In the genomic region with DNA sequence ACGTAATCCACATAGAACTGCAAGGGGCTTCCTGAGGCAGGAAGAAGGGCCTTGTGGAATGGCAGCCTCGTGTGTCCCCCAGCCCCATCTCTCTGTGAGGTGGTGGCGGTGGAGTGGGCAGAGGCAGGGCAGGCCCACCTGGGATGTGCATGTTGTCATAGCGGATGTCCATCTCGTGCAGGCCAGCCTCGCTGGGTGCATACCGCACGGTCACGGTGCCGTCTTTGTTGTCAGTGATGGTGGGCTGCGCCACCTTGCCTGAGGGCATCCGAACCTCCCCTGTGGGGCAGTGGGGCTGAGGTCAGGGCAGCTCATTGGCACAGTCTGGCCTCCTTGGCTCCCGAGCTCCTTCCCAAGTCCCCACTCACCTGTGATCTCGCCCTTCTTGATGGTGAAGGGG, we compare ENCODE assay signal across 23 cellular contexts. TPM values are rescaled to one million over a fixed set of nuclear protein-coding genes. Genes with fewer than 3 reads are reported as not detected.
A peak's percentile ranks its signal among the peaks of the same experiment; 100 is the strongest.
DNase-seq lines count a peak whose midpoint lies in the region; ATAC-seq, FAIRE-seq and TF ChIP-seq lines count a peak whose summit lies in the region.
"Had no signal": no experiment of that assay in that cellular context is flagged by ENCODE, and none has a peak within 500 bp of the region (broad histone marks: within the 10 kb centered on the region; RNA-seq: fewer than 3 reads in every experiment).

No MANE protein-coding gene starts in this region.

- intact Hi-C loops in left ventricle myocardium superior (cut with micrococcal nuclease) (no loop called here), heart right ventricle (cut with DNase I) (no loop called here), GM12878 (cut with micrococcal nuclease; ENCODE audit: unreplicated experiment) (no loop called here), transverse colon (cut with DNase I; ENCODE audit: low total_unique reads) (loop anchor here (5.0 kb wide), 1 partner anchor 43 kb away; the partner anchor contains the start of gene RPL10)

- TF ChIP-seq EP300 in GM12878 (IDR thresholded peaks at IDR 0.05; ENCODE audit: borderline replicate concordance in 1 of 2, control insufficient read depth in 1 of 2, low read depth in 2 of 2, low read length in 2 of 2): no peak
- no peak for TF ChIP-seq EP300 in transverse colon (IDR thresholded peaks at IDR 0.05; ENCODE audit: low read depth)

- in situ Hi-C loops in GM12878 (cut with MboI) (no loop called here), transverse colon (cut with MboI; ENCODE audit: low pct_ligation_motif_present in 1 of 4, low pct_unique_long_range_greater_than_20kb in 1 of 4, low sequenced_read_pairs in 3 of 4) (no loop called here)

- DNase-seq in left ventricle myocardium superior: peak; percentile 15
- DNase-seq in heart right ventricle: no peak
- no peak for DNase-seq in GM12878 (ENCODE audit: low read depth, low spot score)
- no peak for DNase-seq in transverse colon
- no peak for DNase-seq in iPS-NIHi7 (ENCODE audit: extremely low spot score)
- no peak for DNase-seq in pons (ENCODE audit: low spot score)
- DNase-seq: activated B cell treated with CpG ODN at 0.5 μM for 24 hours; activated CD8-positive, alpha-beta memory T cell treated with anti-CD3 and anti-CD28 coated beads for 24 hours; effector memory CD4-positive, alpha-beta T cell; GF-D8; GM23248; MG63; NCI-H1436; NCI-H2171; NCI-H526; nephron progenitor cell; T1000; testis had no signal

- 68% methylated on average over 14 of the region's 14 CpGs for WGBS in heart right ventricle, 2 donors
- WGBS in GM12878 (ENCODE audit: insufficient coverage, insufficient replicate concordance, low lambda C conversion rate, missing lambda C conversion rate): 67% methylated on average over 14 of the region's 14 CpGs
- WGBS in transverse colon (ENCODE audit: low coverage in 1 of 2), 2 donors: 77% methylated on average over 8 of the region's 14 CpGs; no CpG with 5 or more reads in 1 of the 2 donors

- no peaks in the 10 kb centered on the region for H4K20me1 ChIP-seq in GM12878 (ENCODE audit: control insufficient read depth, insufficient read depth)

- SMC1A ChIA-PET in GM12878 (lab: Charles Lee; ENCODE audit: uncharacterized antibody, unreplicated experiment): no interaction called here

- no peak for TF ChIP-seq CTCF in heart right ventricle (IDR thresholded peaks at IDR 0.05)
- TF ChIP-seq CTCF in GM12878 (IDR thresholded peaks at IDR 0.05 in 2 of 3, conservative IDR thresholded peaks at IDR 0.05 in 1 of 3; ENCODE audit: control insufficient read depth in 2 of 3, extremely low read depth in 1 of 3, insufficient read depth in 1 of 3, low read depth in 3 of 3, low read length in 3 of 3): no peak
- TF ChIP-seq CTCF in transverse colon (IDR thresholded peaks at IDR 0.05): no peak

- CTCF ChIA-PET in GM12878 (lab: Yijun Ruan, JAX): no interaction called here

- RAD21 ChIA-PET in GM12878 (lab: Charles Lee; ENCODE audit: unreplicated experiment): no interaction called here

- H3K4me1 ChIP-seq in heart right ventricle: peaks cover 0 to 29% (median 6%) of the 10 kb centered on the region in 9 donors
- no peaks in the 10 kb centered on the region for H3K4me1 ChIP-seq in GM12878 (ENCODE audit: control insufficient read depth, insufficient read depth, low read length)
- peaks cover 0 to 11% (median 5%) of the 10 kb centered on the region in 4 donors for H3K4me1 ChIP-seq in transverse colon
- H3K4me1 ChIP-seq: parathyroid adenoma, testis had no signal

- H3K4me2 ChIP-seq in GM12878 (ENCODE audit: control insufficient read depth, insufficient read depth): no peak overlapping the region

- H3K9ac ChIP-seq in GM12878 (ENCODE audit: control insufficient read depth, insufficient read depth, low read length): no peak overlapping the region
- H3K9ac ChIP-seq: GM23248, parathyroid adenoma had no signal

- TF ChIP-seq POLR2A in GM12878 (IDR thresholded peaks at IDR 0.05; ENCODE audit: low read depth, low read length) (peak; percentile 40), transverse colon (IDR thresholded peaks at IDR 0.05) (no peak)

- H3K27me3 ChIP-seq in heart right ventricle: no peaks in the 10 kb centered on the region
- no peaks in the 10 kb centered on the region for H3K27me3 ChIP-seq in GM12878 (replicated peaks in 1 of 2; ENCODE audit: control insufficient read depth in 2 of 2, insufficient read depth in 2 of 2, low read length in 1 of 2)
- no peaks in the 10 kb centered on the region for H3K27me3 ChIP-seq in transverse colon
- H3K27me3 ChIP-seq: MG63, testis had no signal

- no peak for FAIRE-seq in GM12878 (lab: Jason Lieb, UNC)

- TF ChIP-seq RAD21 in GM12878 (IDR thresholded peaks at IDR 0.05; ENCODE audit: insufficient read depth, low read depth, low read length): no peak

- ATAC-seq in left ventricle myocardium superior (no peak), heart right ventricle (no peak), GM12878 (no peak)
- ATAC-seq: activated naive CD4-positive, alpha-beta T cell treated with anti-CD3 and anti-CD28 coated beads, Interleukin-2, amount 50 U/mL, for 72 hours; SK-N-SH treated with all-trans-retinoic acid at 6 μM for 48 hours; stimulated activated memory B cell treated with anti-CD40 and anti-IgM and Interleukin-4, amounts not matched to agents 10 μg/mL and 1 μg/mL and 100 μg/mL, for 72 hours had no signal

- no TSS peak for BruUV-seq in GM12878 (replicated peaks; lab: Mats Ljungman, UMichigan)

- POLR2A ChIA-PET in GM12878 (lab: Charles Lee): no interaction called here

- H3K79me2 ChIP-seq in GM12878 (ENCODE audit: control insufficient read depth, insufficient read depth, low read length): no peaks in the 10 kb centered on the region
- H3K79me2 ChIP-seq: parathyroid adenoma had no signal

- H3K9me3 ChIP-seq in heart right ventricle (no peaks in the 10 kb centered on the region), GM12878 (replicated peaks; ENCODE audit: control insufficient read depth, insufficient read depth, low read length) (no peaks in the 10 kb centered on the region; the same call in 2 of the 3 replicates), transverse colon (no peaks in the 10 kb centered on the region)
- H3K9me3 ChIP-seq: MG63, testis had no signal

- H3K36me3 ChIP-seq in heart right ventricle: peaks cover 0 to 100% (median 50%) of the 10 kb centered on the region in 9 donors
- peaks cover 0 to 58% of the 10 kb centered on the region in 2 experiments; a peak in 2 of 4 replicates for H3K36me3 ChIP-seq in GM12878 (ENCODE audit: control insufficient read depth in 2 of 2, insufficient read depth in 2 of 2, low read length in 1 of 2)
- H3K36me3 ChIP-seq in transverse colon: peaks cover 0 to 5% (median 0%) of the 10 kb centered on the region in 4 donors

- H3K4me3 ChIP-seq in heart right ventricle (no peak overlapping the region), GM12878 (no peak overlapping the region), transverse colon (no peak overlapping the region)
- H3K4me3 ChIP-seq: GM23248, MG63, testis had no signal

- H3K27ac ChIP-seq in heart right ventricle (no peak overlapping the region), GM12878 (ENCODE audit: control insufficient read depth, insufficient read depth) (no peak overlapping the region), transverse colon (peak overlapping the region in 3 of 4 donors; percentile 58 to 99 (median 70))
- H3K27ac ChIP-seq: GM23248, HL-60, parathyroid adenoma, testis had no signal

- H2AFZ ChIP-seq in GM12878 (ENCODE audit: control insufficient read depth, low read depth, low read length): no peak overlapping the region
- H2AFZ ChIP-seq: GM23248, parathyroid adenoma had no signal

RNA-seq across cellular contexts. Expression of gene FLNA, which starts 20.4 kb away (rescaled TPM):
- 228 TPM for total RNA-seq in left ventricle myocardium superior
- total RNA-seq in heart right ventricle: 100 to 1,000 TPM; 139 to 288 (median 181) TPM
- 100 to 1,000 TPM; 368 to 442 TPM for polyA plus RNA-seq in heart right ventricle
- 217 and 245 TPM in 2 replicates for total RNA-seq in GM12878 (2013; cell fraction: nucleolus; rRNA removed)
- 379 and 459 TPM in 2 replicates for total RNA-seq in GM12878 (2014; rRNA removed)
- total RNA-seq in GM12878 (2014; rRNA removed; fragmentation: Illumina TruSeq; extraction: Trizol): 128 and 137 TPM in 2 replicates
- 617 and 643 TPM in 2 replicates for total RNA-seq in GM12878 (2021)
- polyA plus RNA-seq in GM12878 (2011; ENCODE audit: low read depth): 75.8 TPM
- 22.1 and 56.9 TPM in 2 replicates for polyA plus RNA-seq in GM12878 (2011; rRNA removed)
- polyA plus RNA-seq in GM12878 (2011; cell fraction: cytosol; rRNA removed): 101 and 120 TPM in 2 replicates
- polyA plus RNA-seq in GM12878 (2011; cell fraction: nucleus; rRNA removed): 466 and 752 TPM in 2 replicates
- polyA plus RNA-seq in GM12878 (2012): 167 and 174 TPM in 2 replicates
- polyA plus RNA-seq in GM12878 (2014; fragmentation: Illumina TruSeq; extraction: Trizol): 52.0 and 174 TPM in 2 replicates
- polyA plus RNA-seq in GM12878 (2014; fragmentation: Nextera tagmentation; extraction: Ambion mirVana): 10 to 100 TPM in 1 of 2 experiments, 1 to 10 TPM in 1; 5.1 to 30.6 TPM
- polyA plus RNA-seq in GM12878 (2014; rRNA removed): 168 and 269 TPM in 2 replicates
- polyA plus RNA-seq in GM12878 (2016; fragmentation: Nextera tagmentation; extraction: Ambion mirVana): 100 to 1,000 TPM; 344 to 347 TPM
- polyA minus RNA-seq in GM12878 (2011; rRNA and poly(A)+ RNA removed): 385 and 416 TPM in 2 replicates
- 382 and 413 TPM in 2 replicates for polyA minus RNA-seq in GM12878 (2011; cell fraction: cytosol; rRNA and poly(A)+ RNA removed)
- 154 and 358 TPM in 2 replicates for polyA minus RNA-seq in GM12878 (2011; cell fraction: nucleus; rRNA and poly(A)+ RNA removed)
- 1,000 to 10,000 TPM in 2 of 4 donors, 100 to 1,000 TPM in 2; 632 to 3,163 (median 1,262) TPM for total RNA-seq in transverse colon

RNA-seq across cellular contexts. Expression of gene EMD, which starts 25.1 kb away (rescaled TPM):
- total RNA-seq in left ventricle myocardium superior (51.3 TPM), heart right ventricle (10 to 100 TPM; 47.8 to 74.1 (median 59.6) TPM), GM12878 (2014; rRNA removed) (13.1 and 16.0 TPM in 2 replicates), GM12878 (2014; rRNA removed; fragmentation: Illumina TruSeq; extraction: Trizol) (26.7 and 27.1 TPM in 2 replicates), GM12878 (2021) (58.5 and 59.3 TPM in 2 replicates), transverse colon (10 to 100 TPM; 27.3 to 89.8 (median 55.5) TPM)
- polyA plus RNA-seq in heart right ventricle (100 to 1,000 TPM in 1 of 2 donors, 10 to 100 TPM in 1; 54.8 to 170 TPM), GM12878 (2011; rRNA removed) (15.3 and 23.3 TPM in 2 replicates), GM12878 (2014; fragmentation: Illumina TruSeq; extraction: Trizol) (63.8 and 83.3 TPM in 2 replicates), GM12878 (2014; fragmentation: Nextera tagmentation; extraction: Ambion mirVana) (1 to 10 TPM in 1 of 2 experiments, under 1 TPM in 1; 0.76 to 1.9 TPM), GM12878 (2014; rRNA removed) (63.9 TPM in 2 replicates), GM12878 (2016; fragmentation: Nextera tagmentation; extraction: Ambion mirVana) (100 to 1,000 TPM in 1 of 2 experiments, 10 to 100 TPM in 1; 89.5 to 100 TPM)
- 11.7 and 14.3 TPM in 2 replicates for total RNA-seq in GM12878 (2013; cell fraction: nucleolus; rRNA removed)
- polyA plus RNA-seq in GM12878 (2011; ENCODE audit: low read depth): 18.8 TPM
- 29.0 and 36.8 TPM in 2 replicates for polyA plus RNA-seq in GM12878 (2011; cell fraction: cytosol; rRNA removed)
- 49.6 and 51.9 TPM in 2 replicates for polyA plus RNA-seq in GM12878 (2011; cell fraction: nucleus; rRNA removed)
- 48.6 and 64.1 TPM in 2 replicates for polyA plus RNA-seq in GM12878 (2012)
- polyA minus RNA-seq in GM12878 (2011; rRNA and poly(A)+ RNA removed): 12.9 and 24.7 TPM in 2 replicates
- polyA minus RNA-seq in GM12878 (2011; cell fraction: cytosol; rRNA and poly(A)+ RNA removed): 14.8 and 18.7 TPM in 2 replicates
- polyA minus RNA-seq in GM12878 (2011; cell fraction: nucleus; rRNA and poly(A)+ RNA removed): 12.0 and 16.9 TPM in 2 replicates

RNA-seq across cellular contexts. Expression of gene RPL10, which starts 44.2 kb away (rescaled TPM):
- 1,898 TPM for total RNA-seq in left ventricle myocardium superior
- total RNA-seq in heart right ventricle: 1,000 to 10,000 TPM; 1,543 to 2,503 (median 1,867) TPM
- 1,000 to 10,000 TPM; 2,102 to 7,085 TPM for polyA plus RNA-seq in heart right ventricle
- total RNA-seq in GM12878 (2013; cell fraction: nucleolus; rRNA removed): 600 and 614 TPM in 2 replicates
- 4,925 and 4,997 TPM in 2 replicates for total RNA-seq in GM12878 (2014; rRNA removed)
- total RNA-seq in GM12878 (2014; rRNA removed; fragmentation: Illumina TruSeq; extraction: Trizol): 3,759 and 3,772 TPM in 2 replicates
- 4,064 and 4,152 TPM in 2 replicates for total RNA-seq in GM12878 (2021)
- 5,001 TPM for polyA plus RNA-seq in GM12878 (2011; ENCODE audit: low read depth)
- 2,618 and 3,504 TPM in 2 replicates for polyA plus RNA-seq in GM12878 (2011; rRNA removed)
- polyA plus RNA-seq in GM12878 (2011; cell fraction: cytosol; rRNA removed): 4,504 and 6,793 TPM in 2 replicates
- polyA plus RNA-seq in GM12878 (2011; cell fraction: nucleus; rRNA removed): 1,382 and 2,108 TPM in 2 replicates
- polyA plus RNA-seq in GM12878 (2012): 6,434 and 6,606 TPM in 2 replicates
- polyA plus RNA-seq in GM12878 (2014; fragmentation: Illumina TruSeq; extraction: Trizol): 6,343 and 6,987 TPM in 2 replicates
- 1,000 to 10,000 TPM; 5,383 to 7,222 TPM for polyA plus RNA-seq in GM12878 (2014; fragmentation: Nextera tagmentation; extraction: Ambion mirVana)
- polyA plus RNA-seq in GM12878 (2014; rRNA removed): 6,238 and 6,871 TPM in 2 replicates
- 1,000 to 10,000 TPM; 1,938 to 2,032 TPM for polyA plus RNA-seq in GM12878 (2016; fragmentation: Nextera tagmentation; extraction: Ambion mirVana)
- 1,076 and 2,028 TPM in 2 replicates for polyA minus RNA-seq in GM12878 (2011; rRNA and poly(A)+ RNA removed)
- polyA minus RNA-seq in GM12878 (2011; cell fraction: cytosol; rRNA and poly(A)+ RNA removed): 767 and 786 TPM in 2 replicates
- polyA minus RNA-seq in GM12878 (2011; cell fraction: nucleus; rRNA and poly(A)+ RNA removed): 230 and 289 TPM in 2 replicates
- total RNA-seq in transverse colon: 1,000 to 10,000 TPM; 1,352 to 4,861 (median 3,415) TPM

RNA-seq across cellular contexts. Expression of gene DNASE1L1, which starts 55.0 kb away (rescaled TPM):
- total RNA-seq in left ventricle myocardium superior (58.7 TPM), heart right ventricle (10 to 100 TPM; 35.2 to 57.1 (median 46.9) TPM), GM12878 (2014; rRNA removed) (19.3 and 19.7 TPM in 2 replicates), GM12878 (2014; rRNA removed; fragmentation: Illumina TruSeq; extraction: Trizol) (6.4 and 7.3 TPM in 2 replicates), GM12878 (2021) (13.5 and 14.6 TPM in 2 replicates), transverse colon (100 to 1,000 TPM in 1 of 4 donors, 10 to 100 TPM in 3; 15.9 to 156 (median 36.9) TPM)
- polyA plus RNA-seq in heart right ventricle (10 to 100 TPM; 27.2 to 55.0 TPM), GM12878 (2011; rRNA removed) (3.1 and 4.4 TPM in 2 replicates), GM12878 (2014; fragmentation: Illumina TruSeq; extraction: Trizol) (4.1 and 6.7 TPM in 2 replicates), GM12878 (2014; fragmentation: Nextera tagmentation; extraction: Ambion mirVana) (under 1 TPM; 0.60 to 0.74 TPM), GM12878 (2014; rRNA removed) (20.0 and 22.7 TPM in 2 replicates), GM12878 (2016; fragmentation: Nextera tagmentation; extraction: Ambion mirVana) (10 to 100 TPM in 1 of 2 experiments, 1 to 10 TPM in 1; 6.9 to 10.9 TPM)
- 7.5 and 8.3 TPM in 2 replicates for total RNA-seq in GM12878 (2013; cell fraction: nucleolus; rRNA removed)
- polyA plus RNA-seq in GM12878 (2011; ENCODE audit: low read depth): 8.7 TPM
- polyA plus RNA-seq in GM12878 (2011; cell fraction: cytosol; rRNA removed): 6.2 and 9.1 TPM in 2 replicates
- polyA plus RNA-seq in GM12878 (2011; cell fraction: nucleus; rRNA removed): 9.8 and 11.9 TPM in 2 replicates
- 12.7 and 15.6 TPM in 2 replicates for polyA plus RNA-seq in GM12878 (2012)
- polyA minus RNA-seq in GM12878 (2011; rRNA and poly(A)+ RNA removed): 3.6 and 4.6 TPM in 2 replicates
- polyA minus RNA-seq in GM12878 (2011; cell fraction: cytosol; rRNA and poly(A)+ RNA removed): 1.6 and 3.4 TPM in 2 replicates
- 1.5 and 3.7 TPM in 2 replicates for polyA minus RNA-seq in GM12878 (2011; cell fraction: nucleus; rRNA and poly(A)+ RNA removed)

RNA-seq across cellular contexts. Expression of gene TAFAZZIN, which starts 57.3 kb away (rescaled TPM):
- total RNA-seq in left ventricle myocardium superior (38.0 TPM), heart right ventricle (10 to 100 TPM; 28.4 to 42.6 (median 33.7) TPM), GM12878 (2014; rRNA removed) (25.3 and 31.3 TPM in 2 replicates), GM12878 (2014; rRNA removed; fragmentation: Illumina TruSeq; extraction: Trizol) (14.2 and 15.3 TPM in 2 replicates), GM12878 (2021) (37.0 and 39.2 TPM in 2 replicates), transverse colon (100 to 1,000 TPM in 2 of 4 donors, 10 to 100 TPM in 2; 46.7 to 495 (median 101) TPM)
- polyA plus RNA-seq in heart right ventricle (100 to 1,000 TPM in 1 of 2 donors, 10 to 100 TPM in 1; 38.2 to 112 TPM), GM12878 (2011; rRNA removed) (15.7 and 20.0 TPM in 2 replicates), GM12878 (2014; fragmentation: Illumina TruSeq; extraction: Trizol) (21.8 and 22.6 TPM in 2 replicates), GM12878 (2014; fragmentation: Nextera tagmentation; extraction: Ambion mirVana) (1 to 10 TPM in 1 of 2 experiments, under 1 TPM in 1; 0.71 to 1.4 TPM), GM12878 (2014; rRNA removed) (43.1 and 50.4 TPM in 2 replicates), GM12878 (2016; fragmentation: Nextera tagmentation; extraction: Ambion mirVana) (10 to 100 TPM; 25.0 to 31.6 TPM)
- 53.3 and 55.8 TPM in 2 replicates for total RNA-seq in GM12878 (2013; cell fraction: nucleolus; rRNA removed)
- 19.4 TPM for polyA plus RNA-seq in GM12878 (2011; ENCODE audit: low read depth)
- polyA plus RNA-seq in GM12878 (2011; cell fraction: cytosol; rRNA removed): 27.0 and 29.1 TPM in 2 replicates
- polyA plus RNA-seq in GM12878 (2011; cell fraction: nucleus; rRNA removed): 183 and 209 TPM in 2 replicates
- 30.8 and 43.7 TPM in 2 replicates for polyA plus RNA-seq in GM12878 (2012)
- 9.9 and 12.2 TPM in 2 replicates for polyA minus RNA-seq in GM12878 (2011; rRNA and poly(A)+ RNA removed)
- 9.1 and 10.7 TPM in 2 replicates for polyA minus RNA-seq in GM12878 (2011; cell fraction: cytosol; rRNA and poly(A)+ RNA removed)
- 26.0 and 36.0 TPM in 2 replicates for polyA minus RNA-seq in GM12878 (2011; cell fraction: nucleus; rRNA and poly(A)+ RNA removed)

Comparison
In these comparisons a context has a peak if more than half of its experiments do, and no peak if none do; other contexts are left out.
1. H3K27ac ChIP-seq: peak in transverse colon (3 of 4); none in heart right ventricle (0 of 10) and GM12878 (single experiment).